Comparison of ENCODE assay signal across 8 cellular contexts in the genomic region with DNA sequence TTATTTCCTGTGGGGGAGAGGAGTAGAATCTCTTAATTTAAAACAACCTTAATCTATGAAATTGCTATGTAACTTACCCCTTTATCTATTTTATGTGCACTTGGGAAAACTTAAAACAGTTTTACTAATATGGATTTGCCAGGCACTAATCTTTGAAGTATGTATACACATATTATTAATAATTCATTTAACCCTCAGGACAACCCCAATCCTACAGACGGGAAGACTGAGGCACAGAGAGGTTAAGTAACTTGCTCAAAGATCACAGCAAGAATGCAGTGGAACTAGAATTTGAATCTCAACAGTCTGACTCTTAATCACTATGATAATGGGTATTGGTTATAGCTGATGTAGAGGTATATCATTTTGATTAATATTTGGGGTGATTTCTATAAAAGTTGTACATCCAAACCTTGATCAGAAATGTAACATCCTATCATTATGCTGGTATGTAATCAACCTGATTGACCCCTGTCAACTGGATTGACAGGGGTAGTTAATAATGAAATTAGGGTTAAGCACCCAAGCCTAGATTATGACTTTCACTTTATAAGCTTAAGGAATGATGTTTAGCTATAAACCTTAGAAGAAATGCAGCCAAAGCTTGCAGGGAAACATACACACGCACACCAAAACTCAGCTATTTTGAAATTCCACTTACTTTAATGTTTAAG. TPM values are rescaled to one million over a fixed set of nuclear protein-coding genes. Genes with fewer than 3 reads are reported as not detected.
DNase-seq lines count a peak whose midpoint lies in the region; ATAC-seq, FAIRE-seq and TF ChIP-seq lines count a peak whose summit lies in the region.

No MANE protein-coding gene starts in this region.

- ATAC-seq in HepG2 = no peak
- no peak for ATAC-seq in right lobe of liver
- ATAC-seq in body of pancreas = no peak
- ATAC-seq in GM18520 (IDR thresholded peaks at IDR 0.05; ENCODE audit: unreplicated experiment) = no peak
- no peak for ATAC-seq in GM18858 (IDR thresholded peaks at IDR 0.05; ENCODE audit: unreplicated experiment)

- no TSS peak for BruUV-seq in HepG2 (replicated peaks; lab: Mats Ljungman, UMichigan)

- DNase-seq in HepG2 (ENCODE audit: low spot score) (no peak), right lobe of liver (no peak), body of pancreas (no peak), D721Med (ENCODE audit: insufficient read length, low spot score) (no peak), OCI-M2 (lab: John Stamatoyannopoulos, UW; ENCODE audit: unreplicated experiment) (no peak)

- H3K36me3 ChIP-seq in HepG2 (replicated peaks in 1 of 2; ENCODE audit: control insufficient read depth in 1 of 2, insufficient read depth in 2 of 2, low read length in 2 of 2) (no peaks in the 10 kb centered on the region), right lobe of liver (no peaks in the 10 kb centered on the region), body of pancreas (replicated peaks in 1 of 2; ENCODE audit: insufficient read depth in 1 of 2, low read depth in 2 of 2) (no peaks in the 10 kb centered on the region), mucosa of stomach (ENCODE audit: control insufficient read depth, insufficient read depth, low read length) (no peaks in the 10 kb centered on the region)

- H3K4me3 ChIP-seq in HepG2 (replicated peaks in 1 of 3; ENCODE audit: insufficient read depth in 1 of 3, low read depth in 2 of 3, low read length in 3 of 3) (peak overlapping the region in 2 of 3 experiments; percentile 78 to 87; a peak in 3 of 6 replicates), right lobe of liver (peak overlapping the region in 1 of 3 donors; percentile 66), body of pancreas (no peak overlapping the region), mucosa of stomach (ENCODE audit: low read length) (peak overlapping the region; percentile 48)

- no peak for TF ChIP-seq EP300 in HepG2 (IDR thresholded peaks at IDR 0.05; ENCODE audit: low read depth in 2 of 2, low read length in 2 of 2)
- TF ChIP-seq EP300 in HepG2 (CRISPR knock-in tag; IDR thresholded peaks at IDR 0.05; ENCODE audit: borderline replicate concordance) = no peak

- POLR2A ChIA-PET in HepG2 (lab: Yijun Ruan, JAX) = interaction anchor here (1.2 kb wide), 1 partner anchor 47 kb away, joined by 4 read pairs; no protein-coding TSS in a partner anchor

- CTCF ChIA-PET in HepG2 (lab: Yijun Ruan, JAX; ENCODE audit: low intra/inter-chr PET ratio, low total read pairs) = interaction anchor here (4.0 kb wide), 1 partner anchor 91 kb away, joined by 55 read pairs; no protein-coding TSS in a partner anchor

- in situ Hi-C loops in HepG2 (cut with HindIII; ENCODE audit: extremely low pct_ligation_motif_present, low pct_unique_long_range_greater_than_20kb) = loop anchor here (5.0 kb wide), 1 partner anchor 93 kb away; no protein-coding TSS in a partner anchor

- TF ChIP-seq CTCF in HepG2 (CRISPR knock-in tag; IDR thresholded peaks at IDR 0.05) (no peak), right lobe of liver (IDR thresholded peaks at IDR 0.05) (no peak), body of pancreas (IDR thresholded peaks at IDR 0.05) (no peak), D721Med (IDR thresholded peaks at IDR 0.05; ENCODE audit: insufficient read depth, missing control alignments) (no peak)

- H3K9ac ChIP-seq in HepG2 (ENCODE audit: insufficient read depth, low read depth, low read length) (no peak overlapping the region), mucosa of stomach (ENCODE audit: low read length) (peak overlapping the region; percentile 83)

- H3K4me1 ChIP-seq in HepG2 (ENCODE audit: insufficient read depth, low read length) (peaks cover 51% of the 10 kb centered on the region), right lobe of liver (peaks cover 0 to 5% (median 2%) of the 10 kb centered on the region in 4 donors), body of pancreas (peaks cover 9% of the 10 kb centered on the region), mucosa of stomach (ENCODE audit: control insufficient read depth, insufficient read depth, low read length) (peaks cover 10% of the 10 kb centered on the region)

- intact Hi-C loops in HepG2 (cut with micrococcal nuclease; ENCODE audit: unreplicated experiment) = no loop called here
- intact Hi-C loops in right lobe of liver (cut with DNase I) = loop anchor here (5.0 to 10.0 kb wide), 2 partner anchors 91 to 93 kb away; no protein-coding TSS in a partner anchor
- intact Hi-C loops in body of pancreas (cut with DNase I) = loop anchor here (10.0 kb wide), 1 partner anchor 91 kb away; no protein-coding TSS in a partner anchor

- 82% methylated on average over 2 of the region's 2 CpGs for WGBS in HepG2 (ENCODE audit: low lambda C conversion rate)
- WGBS in right lobe of liver (ENCODE audit: insufficient coverage, low coverage, low lambda C conversion rate, missing lambda C conversion rate) = 55% methylated on average over 2 of the region's 2 CpGs
- 64 to 72% methylated on average over 2 of the region's 2 CpGs for WGBS in body of pancreas, 2 donors

- H3K27me3 ChIP-seq in HepG2 (ENCODE audit: control insufficient read depth in 1 of 2, insufficient read depth in 2 of 2, low read length in 2 of 2) = no peaks in the 10 kb centered on the region
- no peaks in the 10 kb centered on the region for H3K27me3 ChIP-seq in right lobe of liver
- no peaks in the 10 kb centered on the region for H3K27me3 ChIP-seq in body of pancreas
- no peaks in the 10 kb centered on the region for H3K27me3 ChIP-seq in mucosa of stomach (ENCODE audit: control insufficient read depth, insufficient read depth, low read length)

- H3K9me3 ChIP-seq in HepG2 (ENCODE audit: low read length) (no peaks in the 10 kb centered on the region), right lobe of liver (no peaks in the 10 kb centered on the region), body of pancreas (no peaks in the 10 kb centered on the region), mucosa of stomach (ENCODE audit: control insufficient read depth, low read length) (no peaks in the 10 kb centered on the region)

- FAIRE-seq in HepG2 (lab: Jason Lieb, UNC) = no peak
- FAIRE-seq in D721Med (lab: Jason Lieb, UNC) = no peak

- H3K27ac ChIP-seq in HepG2 (ENCODE audit: extremely low read length, insufficient read depth, low read length) = no peak overlapping the region
- H3K27ac ChIP-seq in right lobe of liver = peak overlapping the region in 1 of 3 donors; percentile 83
- peak overlapping the region in 3 of 4 donors; percentile 94 to 98 (median 97) for H3K27ac ChIP-seq in body of pancreas

- H3K4me2 ChIP-seq in HepG2 (ENCODE audit: low read depth, low read length) = peak overlapping the region; percentile 73

- peaks cover 7% of the 10 kb centered on the region for H3K79me2 ChIP-seq in HepG2 (ENCODE audit: insufficient read depth, low read length)

- no peaks in the 10 kb centered on the region for H4K20me1 ChIP-seq in HepG2 (ENCODE audit: insufficient read depth, low read length)

- no peak overlapping the region for H2AFZ ChIP-seq in HepG2 (ENCODE audit: low read length)

- TF ChIP-seq POLR2A in HepG2 (IDR thresholded peaks at IDR 0.05; ENCODE audit: insufficient read depth in 1 of 2, low read depth in 2 of 2, low read length in 2 of 2) = no peak
- TF ChIP-seq POLR2A in right lobe of liver (IDR thresholded peaks at IDR 0.05) = no peak
- no peak for TF ChIP-seq POLR2A in body of pancreas (IDR thresholded peaks at IDR 0.05)

- TF ChIP-seq RAD21 in HepG2 (CRISPR knock-in tag; IDR thresholded peaks at IDR 0.05) = no peak

RNA-seq across cellular contexts. Expression of a gene that starts 1.6 kb away (rescaled TPM):
- total RNA-seq in HepG2 (2016; rRNA removed; fragmentation: Illumina TruSeq; extraction: Trizol) (13.2 and 15.4 TPM in 2 replicates), right lobe of liver (10 to 100 TPM; 17.6 to 25.7 (median 21.0) TPM), body of pancreas (10 to 100 TPM; 21.4 to 48.3 TPM)
- total RNA-seq in HepG2 (2016; cell fraction: cytosol; rRNA removed; fragmentation: Illumina TruSeq; extraction: Trizol; ENCODE audit: low read depth) = 3.0 and 3.6 TPM in 2 replicates
- total RNA-seq in HepG2 (2016; cell fraction: insoluble cytoplasmic fraction; rRNA removed; fragmentation: Illumina TruSeq; extraction: Trizol) = 12.4 and 13.8 TPM in 2 replicates
- 5.7 and 6.1 TPM in 2 replicates for total RNA-seq in HepG2 (2016; cell fraction: membrane; rRNA removed; fragmentation: Illumina TruSeq; extraction: Trizol)
- 14.8 and 18.3 TPM in 2 replicates for total RNA-seq in HepG2 (2016; cell fraction: nucleus; rRNA removed; fragmentation: Illumina TruSeq; extraction: Trizol)
- polyA plus RNA-seq in HepG2 (2011; rRNA removed) = 17.3 and 19.7 TPM in 2 replicates
- polyA plus RNA-seq in HepG2 (2011; cell fraction: cytosol; rRNA removed) = 15.1 and 24.7 TPM in 2 replicates
- 8.8 and 9.9 TPM in 2 replicates for polyA plus RNA-seq in HepG2 (2011; cell fraction: nucleus; rRNA removed)
- 21.0 and 26.3 TPM in 2 replicates for polyA plus RNA-seq in HepG2 (2012)
- polyA plus RNA-seq in HepG2 (2016; cell fraction: cytosol; fragmentation: Illumina TruSeq; extraction: Trizol; ENCODE audit: low read depth) = 0.91 and 1.2 TPM in 2 replicates
- polyA plus RNA-seq in HepG2 (2016; cell fraction: insoluble cytoplasmic fraction; fragmentation: Illumina TruSeq; extraction: Trizol; ENCODE audit: low read depth) = 11.4 and 15.7 TPM in 2 replicates
- 2.9 and 3.4 TPM in 2 replicates for polyA plus RNA-seq in HepG2 (2016; cell fraction: membrane; fragmentation: Illumina TruSeq; extraction: Trizol; ENCODE audit: low read depth)
- polyA plus RNA-seq in HepG2 (2016; cell fraction: nucleus; fragmentation: Illumina TruSeq; extraction: Trizol; ENCODE audit: insufficient read depth, low read depth) = 8.9 and 12.3 TPM in 2 replicates
- 1.8 and 19.9 TPM in 2 replicates for polyA minus RNA-seq in HepG2 (2011; rRNA and poly(A)+ RNA removed; ENCODE audit: low replicate concordance)
- polyA minus RNA-seq in HepG2 (2011; cell fraction: cytosol; rRNA and poly(A)+ RNA removed) = 24.6 and 25.3 TPM in 2 replicates
- polyA minus RNA-seq in HepG2 (2011; cell fraction: nucleus; rRNA and poly(A)+ RNA removed) = 44.4 and 61.9 TPM in 2 replicates

RNA-seq across cellular contexts. Expression of a gene that starts 52.6 kb away (rescaled TPM):
- 77.3 and 103 TPM in 2 replicates for total RNA-seq in HepG2 (2016; rRNA removed; fragmentation: Illumina TruSeq; extraction: Trizol)
- total RNA-seq in HepG2 (2016; cell fraction: cytosol; rRNA removed; fragmentation: Illumina TruSeq; extraction: Trizol; ENCODE audit: low read depth) = 53.1 and 67.2 TPM in 2 replicates
- 79.2 and 109 TPM in 2 replicates for total RNA-seq in HepG2 (2016; cell fraction: insoluble cytoplasmic fraction; rRNA removed; fragmentation: Illumina TruSeq; extraction: Trizol)
- total RNA-seq in HepG2 (2016; cell fraction: membrane; rRNA removed; fragmentation: Illumina TruSeq; extraction: Trizol) = 111 and 127 TPM in 2 replicates
- 75.4 and 76.4 TPM in 2 replicates for total RNA-seq in HepG2 (2016; cell fraction: nucleus; rRNA removed; fragmentation: Illumina TruSeq; extraction: Trizol)
- polyA plus RNA-seq in HepG2 (2011; rRNA removed) = 175 and 180 TPM in 2 replicates
- polyA plus RNA-seq in HepG2 (2011; cell fraction: cytosol; rRNA removed) = 328 and 339 TPM in 2 replicates
- polyA plus RNA-seq in HepG2 (2011; cell fraction: nucleus; rRNA removed) = 173 and 209 TPM in 2 replicates
- 69.9 and 74.1 TPM in 2 replicates for polyA plus RNA-seq in HepG2 (2012)
- polyA plus RNA-seq in HepG2 (2016; cell fraction: cytosol; fragmentation: Illumina TruSeq; extraction: Trizol; ENCODE audit: low read depth) = 92.0 and 118 TPM in 2 replicates
- 87.3 and 89.1 TPM in 2 replicates for polyA plus RNA-seq in HepG2 (2016; cell fraction: insoluble cytoplasmic fraction; fragmentation: Illumina TruSeq; extraction: Trizol; ENCODE audit: low read depth)
- 118 and 131 TPM in 2 replicates for polyA plus RNA-seq in HepG2 (2016; cell fraction: membrane; fragmentation: Illumina TruSeq; extraction: Trizol; ENCODE audit: low read depth)
- polyA plus RNA-seq in HepG2 (2016; cell fraction: nucleus; fragmentation: Illumina TruSeq; extraction: Trizol; ENCODE audit: insufficient read depth, low read depth) = 139 and 141 TPM in 2 replicates
- polyA minus RNA-seq in HepG2 (2011; rRNA and poly(A)+ RNA removed; ENCODE audit: low replicate concordance) = 1.2 and 454 TPM in 2 replicates
- 65.4 and 66.9 TPM in 2 replicates for polyA minus RNA-seq in HepG2 (2011; cell fraction: cytosol; rRNA and poly(A)+ RNA removed)
- polyA minus RNA-seq in HepG2 (2011; cell fraction: nucleus; rRNA and poly(A)+ RNA removed) = 53.7 and 60.7 TPM in 2 replicates
- 10 to 100 TPM in 4 of 6 experiments, 1 to 10 TPM in 2; 7.8 to 31.5 (median 19.2) TPM for total RNA-seq in right lobe of liver
- total RNA-seq in body of pancreas = 10 to 100 TPM; 88.2 to 99.2 TPM

Comparison
In these comparisons a context has a peak if more than half of its experiments do, and no peak if none do; other contexts are left out.
1. H3K4me3 ChIP-seq: peak in HepG2 (2 of 3) and mucosa of stomach (single experiment); none in body of pancreas (0 of 2).